ENCODE assay signal across 22 cellular contexts in the genomic region with DNA sequence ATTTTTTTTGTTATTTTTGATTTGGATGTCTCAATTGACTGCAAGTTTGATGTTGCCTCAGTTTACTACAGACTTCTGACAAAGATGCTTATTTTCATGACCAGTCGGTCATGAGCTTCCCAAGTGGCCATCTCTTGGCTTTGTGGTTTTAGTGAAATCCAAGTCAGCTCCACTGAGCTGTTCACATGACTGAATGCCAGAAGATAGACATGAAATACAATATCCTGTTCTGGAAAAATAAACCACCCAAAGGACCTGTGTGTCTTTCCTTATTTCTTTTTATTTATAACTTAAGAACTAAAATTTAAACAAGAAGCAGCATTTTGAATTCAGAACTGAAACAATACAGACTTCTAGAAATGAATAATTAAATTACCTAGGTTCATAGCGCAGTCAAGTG.
DNase-seq lines count a peak whose midpoint lies in the region; ATAC-seq lines count a peak whose summit lies in the region.
"Had no signal": no experiment of that assay in that cellular context is flagged by ENCODE, and none has a peak within 500 bp of the region (broad histone marks: within the 10 kb centered on the region; RNA-seq: fewer than 3 reads in every experiment).

No MANE protein-coding gene starts in this region.

- peaks cover 16% of the 10 kb centered on the region for H3K4me1 ChIP-seq in adipocyte (ENCODE audit: control insufficient read depth, insufficient read depth, low read length)
- no peaks in the 10 kb centered on the region for H3K4me1 ChIP-seq in naive thymus-derived CD4-positive, alpha-beta T cell (ENCODE audit: control insufficient read depth in 2 of 2, insufficient read depth in 2 of 2, low read length in 2 of 2)

- H3K9me3 Mint-ChIP-seq in naive thymus-derived CD4-positive, alpha-beta T cell = no peaks in the 10 kb centered on the region
- H3K9me3 Mint-ChIP-seq: HFFc6 had no signal

- H3K27ac Mint-ChIP-seq in naive thymus-derived CD4-positive, alpha-beta T cell = no peak overlapping the region
- H3K27ac Mint-ChIP-seq: HFFc6, T-cell had no signal

- H3K9ac ChIP-seq in adipocyte (ENCODE audit: low read length) = peak overlapping the region; percentile 10

- intact Hi-C loops in naive thymus-derived CD4-positive, alpha-beta T cell (cut with micrococcal nuclease) = no loop called here

- H3K9me3 ChIP-seq in adipocyte (ENCODE audit: control insufficient read depth, low read length) = no peaks in the 10 kb centered on the region
- no peaks in the 10 kb centered on the region for H3K9me3 ChIP-seq in naive thymus-derived CD4-positive, alpha-beta T cell (ENCODE audit: control insufficient read depth in 2 of 3, low read length in 3 of 3)
- H3K9me3 ChIP-seq: left ventricle myocardium inferior, mucosa of descending colon had no signal

- no peak overlapping the region for H3K4me3 ChIP-seq in adipocyte (ENCODE audit: low read length)
- H3K4me3 ChIP-seq in skeletal muscle cell (ENCODE audit: low read depth, low read length) = no peak overlapping the region
- H3K4me3 ChIP-seq in naive thymus-derived CD4-positive, alpha-beta T cell (ENCODE audit: low read length) = no peak overlapping the region
- H3K4me3 ChIP-seq: left ventricle myocardium inferior, mucosa of descending colon had no signal

- DNase-seq in HT1080 (ENCODE audit: low read depth) (peak; percentile 10), adipocyte (ENCODE audit: low read depth) (peak; percentile 51), fibroblast of peridontal ligament (ENCODE audit: extremely low read depth) (peak; percentile 82), skeletal muscle cell (ENCODE audit: low read depth) (peak; percentile 28), NCI-H510A (lab: John Stamatoyannopoulos, UW) (no peak)
- no peak for DNase-seq in naive thymus-derived CD4-positive, alpha-beta T cell
- DNase-seq: activated CD4-positive, alpha-beta T cell treated with anti-CD3 and anti-CD28 coated beads, Interleukin-2, amount 50 U/mL, for 4 hours; activated naive CD4-positive, alpha-beta T cell; activated T-cell treated with anti-CD3 and anti-CD28 coated beads for 4 hours; cortex of kidney; DMS79 treated with DMSO at 0.1 percent for 48 hours; HFFc6; KBM-7; left ventricle myocardium inferior; mucosa of descending colon; NCI-H2081; NCI-H510A treated with DMSO at 0.1 percent for 48 hours; stimulated activated CD4-positive, alpha-beta T cell treated with anti-CD3 and anti-CD28 coated beads, Interleukin-15, amount 100 ng/mL, for 24 hours; T-cell had no signal

- no peak overlapping the region for H3K4me3 Mint-ChIP-seq in naive thymus-derived CD4-positive, alpha-beta T cell
- H3K4me3 Mint-ChIP-seq: HFFc6, T-cell had no signal

- POLR2A ChIA-PET in naive thymus-derived CD4-positive, alpha-beta T cell (lab: Charles Lee) = no interaction called here

- ATAC-seq in HG02884 (IDR thresholded peaks at IDR 0.05; ENCODE audit: unreplicated experiment) = no peak
- ATAC-seq in naive thymus-derived CD4-positive, alpha-beta T cell = no peak
- no peak for ATAC-seq in HG03342 (IDR thresholded peaks at IDR 0.05; ENCODE audit: unreplicated experiment)
- ATAC-seq: mucosa of descending colon, Right ventricle myocardium inferior, T-cell had no signal

- no peaks in the 10 kb centered on the region for H3K4me1 Mint-ChIP-seq in naive thymus-derived CD4-positive, alpha-beta T cell
- H3K4me1 Mint-ChIP-seq: T-cell had no signal

- H3K27me3 Mint-ChIP-seq in naive thymus-derived CD4-positive, alpha-beta T cell = peaks cover 7 to 36% (median 24%) of the 10 kb centered on the region in 5 donors

- H3K36me3 Mint-ChIP-seq in naive thymus-derived CD4-positive, alpha-beta T cell = no peaks in the 10 kb centered on the region
- H3K36me3 Mint-ChIP-seq: T-cell had no signal

- no peaks in the 10 kb centered on the region for H3K27me3 ChIP-seq in adipocyte (replicated peaks; ENCODE audit: control insufficient read depth, insufficient read depth, low read length)
- H3K27me3 ChIP-seq in naive thymus-derived CD4-positive, alpha-beta T cell (ENCODE audit: control insufficient read depth in 2 of 2, insufficient read depth in 2 of 2, low read length in 2 of 2) = no peaks in the 10 kb centered on the region

- CTCF ChIA-PET in naive thymus-derived CD4-positive, alpha-beta T cell (lab: Charles Lee) = no interaction called here

- H3K27ac ChIP-seq in naive thymus-derived CD4-positive, alpha-beta T cell (ENCODE audit: low read depth, low read length) = no peak overlapping the region
- H3K27ac ChIP-seq: left ventricle myocardium inferior had no signal

- H3K36me3 ChIP-seq in adipocyte (ENCODE audit: control insufficient read depth, insufficient read depth, low read length, severe bottlenecking) = no peaks in the 10 kb centered on the region
- H3K36me3 ChIP-seq in naive thymus-derived CD4-positive, alpha-beta T cell (ENCODE audit: control insufficient read depth in 2 of 3, insufficient read depth in 3 of 3, low read length in 3 of 3) = no peaks in the 10 kb centered on the region
- H3K36me3 ChIP-seq: left ventricle myocardium inferior had no signal

Comparison
In these comparisons a context has a peak if more than half of its experiments do, and no peak if none do; other contexts are left out.
1. DNase-seq: peak in HT1080 (single experiment), adipocyte (single experiment), fibroblast of peridontal ligament (single experiment) and skeletal muscle cell (single experiment); none in naive thymus-derived CD4-positive, alpha-beta T cell (0 of 9) and NCI-H510A (single experiment).